ENCODE assay signal across 8 cellular contexts in the genomic region with DNA sequence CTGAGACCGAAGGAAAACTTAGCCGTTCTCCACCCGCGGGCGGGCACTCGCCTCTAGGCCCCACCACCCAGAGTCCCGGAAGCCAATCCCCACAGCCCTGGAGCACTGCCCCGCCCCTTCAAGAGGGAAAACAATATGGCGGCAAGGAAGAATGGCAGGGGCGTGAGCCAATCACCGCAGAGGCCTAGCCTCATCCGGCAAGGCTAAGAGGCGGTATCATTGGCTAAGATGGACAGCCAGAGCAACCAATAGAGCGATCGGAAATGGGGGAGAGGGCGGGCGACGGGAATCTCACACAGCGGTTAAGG. TPM values are rescaled to one million over a fixed set of nuclear protein-coding genes. Genes with fewer than 3 reads are reported as not detected.
DNase-seq lines count a peak whose midpoint lies in the region; ATAC-seq and TF ChIP-seq lines count a peak whose summit lies in the region.

No MANE protein-coding gene starts in this region.

- ATAC-seq in GM21825 (IDR thresholded peaks at IDR 0.05; ENCODE audit: unreplicated experiment), result peak; percentile 73

- peak; percentile 79 for DNase-seq in DMS79 (lab: John Stamatoyannopoulos, UW)
- peak; percentile 95 for DNase-seq in activated T-helper 1 cell treated with Interleukin-2 at 50 U/mL for 16 hours (ENCODE audit: low read depth)
- peak; percentile 99 for DNase-seq in fibroblast of gingiva (ENCODE audit: low read depth)
- peak; percentile 100 for DNase-seq in myocyte (ENCODE audit: low read depth)
- peak; percentile 97 to 98 for DNase-seq in stimulated activated CD8-positive, alpha-beta memory T cell treated with anti-CD3 and anti-CD28 coated beads, Interleukin-7, amount 100 ng/mL, for 4 hours (ENCODE audit: low read depth in 2 of 2)

- H3K27ac ChIP-seq in KOPT-K1 (ENCODE audit: low read depth, low read length, poor library complexity, severe bottlenecking), result peak overlapping the region; percentile 75

- H3K9me3 ChIP-seq in KOPT-K1 (ENCODE audit: insufficient read depth, low read length, poor library complexity, severe bottlenecking), result no peaks in the 10 kb centered on the region

- H3K36me3 ChIP-seq in KOPT-K1 (ENCODE audit: insufficient read depth, low read length), result no peaks in the 10 kb centered on the region

TF ChIP-seq in PFSK-1, 5 proteins besides CTCF, POLR2A, EP300 and RAD21:
- TF ChIP-seq POLR2AphosphoS5 (IDR thresholded peaks at IDR 0.05; ENCODE audit: low read depth, low read length), result no peak
- TF ChIP-seq TAF1 (IDR thresholded peaks at IDR 0.05; ENCODE audit: borderline replicate concordance, insufficient read depth, low read length), result peak; percentile 9; the same call in 1 of the 2 replicates

RNA-seq across cellular contexts. Expression of a gene that starts 0.5 kb away (rescaled TPM):
- 59.5 TPM for polyA plus RNA-seq in PFSK-1 (2012; ENCODE audit: insufficient read length, low read depth)
- 180 and 206 TPM in 2 replicates for total RNA-seq in myocyte
- 158 TPM for polyA plus RNA-seq in myocyte (2012)

RNA-seq across cellular contexts. Expression of a gene that starts 1.8 kb away (rescaled TPM):
- polyA plus RNA-seq in PFSK-1 (2012; ENCODE audit: insufficient read length, low read depth), result 6.0 TPM
- 3.1 and 4.0 TPM in 2 replicates for total RNA-seq in myocyte
- polyA plus RNA-seq in myocyte (2012), result 10.0 TPM

RNA-seq across cellular contexts. Expression of a gene that starts 50.6 kb away (rescaled TPM):
- not detected for polyA plus RNA-seq in PFSK-1 (2012; ENCODE audit: insufficient read length, low read depth)
- not detected in 2 replicates for total RNA-seq in myocyte
- polyA plus RNA-seq in myocyte (2012), result not detected

Comparison
In these comparisons a context has a peak if more than half of its experiments do, and no peak if none do; other contexts are left out.
1. Peak in every context shown above with its lines: DNase-seq, ATAC-seq and H3K27ac ChIP-seq.